In genomic region chr1:151326619-151327222, GRCh38 we compare ENCODE assay signal across 1 cellular context.
TF ChIP-seq lines count a peak whose summit lies in the region.

No MANE protein-coding gene starts in this region.

TF ChIP-seq in K562, 482 proteins besides CTCF, POLR2A, EP300 and RAD21 (continues in another document):
- TF ChIP-seq TSHZ1 (CRISPR knock-in tag; IDR thresholded peaks at IDR 0.05): no peak
- no peak for TF ChIP-seq PHB (CRISPR knock-in tag; IDR thresholded peaks at IDR 0.05)
- no peak for TF ChIP-seq RBM17 (IDR thresholded peaks at IDR 0.05; ENCODE audit: borderline replicate concordance, low read depth, low read length)
- TF ChIP-seq TAF15 (IDR thresholded peaks at IDR 0.05; ENCODE audit: low read depth, low read length): no peak
- no peak for TF ChIP-seq MYNN (IDR thresholded peaks at IDR 0.05)
- TF ChIP-seq MYNN (CRISPR knock-in tag; IDR thresholded peaks at IDR 0.05): no peak
- no peak for TF ChIP-seq POLR2G (IDR thresholded peaks at IDR 0.05; ENCODE audit: low read depth, low read length)
- TF ChIP-seq E4F1 (CRISPR knock-in tag; IDR thresholded peaks at IDR 0.05; ENCODE audit: borderline replicate concordance): no peak
- peak; percentile 73 for TF ChIP-seq ZNF740 (CRISPR knock-in tag; IDR thresholded peaks at IDR 0.05)
- TF ChIP-seq ZNF740 (tag; IDR thresholded peaks at IDR 0.05): no peak; a peak in 2 of 4 replicates
- no peak for TF ChIP-seq SRSF3 (IDR thresholded peaks at IDR 0.05; ENCODE audit: insufficient read depth, low read length)
- TF ChIP-seq ZNF699 (CRISPR knock-in tag; IDR thresholded peaks at IDR 0.05; ENCODE audit: insufficient replicate concordance): no peak
- no peak for TF ChIP-seq RBM15 (IDR thresholded peaks at IDR 0.05; ENCODE audit: insufficient read depth, low read length)
- no peak for TF ChIP-seq L3MBTL2 (IDR thresholded peaks at IDR 0.05)
- TF ChIP-seq C11orf30 (IDR thresholded peaks at IDR 0.05; ENCODE audit: low read depth): no peak
- 0 out of 2 replicates have a peak, but pooled peaks have one; percentile 59 for TF ChIP-seq KAT7 (CRISPR knock-in tag; IDR thresholded peaks at IDR 0.05; ENCODE audit: borderline replicate concordance)
- TF ChIP-seq ATF3 (IDR thresholded peaks at IDR 0.05): no peak
- TF ChIP-seq ATF3 (CRISPR knock-in tag; conservative IDR thresholded peaks at IDR 0.05): no peak
- TF ChIP-seq ARID3B (CRISPR knock-in tag; IDR thresholded peaks at IDR 0.05; ENCODE audit: borderline replicate concordance): no peak
- TF ChIP-seq EZH2 (IDR thresholded peaks at IDR 0.05; ENCODE audit: borderline replicate concordance, low read depth, low read length): no peak
- TF ChIP-seq ELF2 (CRISPR knock-in tag; IDR thresholded peaks at IDR 0.05): no peak
- TF ChIP-seq RBFOX2 (IDR thresholded peaks at IDR 0.05; ENCODE audit: low read depth, low read length): no peak
- no peak for TF ChIP-seq BRD9 (IDR thresholded peaks at IDR 0.05; ENCODE audit: low read depth, partially characterized antibody)
- 0 out of 4 replicates have a peak, but pooled peaks of 1 of the 2 experiments have one; percentile 27 for TF ChIP-seq HDAC1 (IDR thresholded peaks at IDR 0.05)
- no peak for TF ChIP-seq BMI1 (IDR thresholded peaks at IDR 0.05; ENCODE audit: low read length)
- TF ChIP-seq U2AF1 (optimal IDR thresholded peaks at IDR 0.05; ENCODE audit: low read depth, low read length): no peak
- 0 out of 2 replicates have a peak, but pooled peaks have one; percentile 1 for TF ChIP-seq RREB1 (CRISPR knock-in tag; IDR thresholded peaks at IDR 0.05)
- TF ChIP-seq SUPT5H (IDR thresholded peaks at IDR 0.05): no peak
- 0 out of 2 replicates have a peak, but pooled peaks have one; percentile 12 for TF ChIP-seq LARP7 (IDR thresholded peaks at IDR 0.05)
- no peak for TF ChIP-seq FOXJ3 (CRISPR knock-in tag; IDR thresholded peaks at IDR 0.05)
- peak; percentile 43 for TF ChIP-seq EGR1 (conservative IDR thresholded peaks at IDR 0.05)
- TF ChIP-seq THAP12 (CRISPR knock-in tag; IDR thresholded peaks at IDR 0.05): no peak
- no peak for TF ChIP-seq CHD1 (IDR thresholded peaks at IDR 0.05; ENCODE audit: low read length)
- TF ChIP-seq ZNF696 (CRISPR knock-in tag; conservative IDR thresholded peaks at IDR 0.05): no peak
- no peak for TF ChIP-seq ETS1 (conservative IDR thresholded peaks at IDR 0.05; ENCODE audit: control insufficient read depth, low read depth, low read length)
- TF ChIP-seq TCF3 (CRISPR knock-in tag; IDR thresholded peaks at IDR 0.05): no peak
- TF ChIP-seq FOXM1 (IDR thresholded peaks at IDR 0.05; ENCODE audit: low read depth): no peak
- TF ChIP-seq FOXM1 (CRISPR knock-in tag; IDR thresholded peaks at IDR 0.05; ENCODE audit: low read depth): no peak
- TF ChIP-seq BHLHE40 (IDR thresholded peaks at IDR 0.05; ENCODE audit: low read length): no peak
- TF ChIP-seq SIRT6 (IDR thresholded peaks at IDR 0.05; ENCODE audit: low read depth, low read length): no peak
